ENCODE assay signal across 28 cellular contexts in genomic region chr9:98702835-98703385, GRCh38. TPM values are rescaled to one million over a fixed set of nuclear protein-coding genes. Genes with fewer than 3 reads are reported as not detected.
"Had no signal": no experiment of that assay in that cellular context is flagged by ENCODE, and none has a peak within 500 bp of the region (broad histone marks: within the 10 kb centered on the region; RNA-seq: fewer than 3 reads in every experiment).

No MANE protein-coding gene starts in this region.

- FAIRE-seq: kidney, small intestine had no signal

- H3K9me3 ChIP-seq: heart left ventricle, ovary, prostate gland, sigmoid colon, uterus had no signal

- H3K27ac ChIP-seq: heart left ventricle, ovary, prostate gland, sigmoid colon, uterus had no signal

- H3K36me3 ChIP-seq: heart left ventricle, ovary, prostate gland, sigmoid colon, uterus had no signal

- H3K4me1 ChIP-seq: prostate gland had no signal

- H3K4me3 ChIP-seq: heart left ventricle, ovary, prostate gland, sigmoid colon, uterus had no signal

- H3K27me3 ChIP-seq: ovary had no signal

- ATAC-seq: esophagus mucosa; heart left ventricle; left colon; stimulated activated memory B cell treated with anti-CD40 and anti-IgM and Interleukin-4, amounts not matched to agents 10 μg/mL and 1 μg/mL and 100 μg/mL, for 72 hours; stimulated activated naive CD8-positive, alpha-beta T cell treated with anti-CD3 and anti-CD28 coated beads, Interleukin-15, amount 100 ng/mL, for 72 hours had no signal

- DNase-seq: activated CD4-positive, alpha-beta T cell treated with anti-CD3 and anti-CD28 coated beads for 48 hours; activated CD4-positive, alpha-beta T cell treated with anti-CD3 and anti-CD28 coated beads, Interleukin-2, amount 50 U/mL, for 48 hours; activated CD8-positive, alpha-beta memory T cell treated with anti-CD3 and anti-CD28 coated beads, Interleukin-2, amount 50 U/mL, for 4 hours; activated gamma-delta T cell; activated naive CD4-positive, alpha-beta T cell treated with anti-CD3 and anti-CD28 coated beads, Interleukin-2, amount 50 U/mL, for 16 hours; activated T-cell treated with anti-CD3 and anti-CD28 coated beads, Interleukin-2, amount 50 U/mL, for 24 hours; amniotic stem cell; endodermal cell; foreskin fibroblast; heart left ventricle; hypothalamus; immature natural killer cell; kidney; left colon; mammary epithelial cell; ovary; retina; sigmoid colon; stimulated activated CD4-positive, alpha-beta T cell treated with anti-CD3 and anti-CD28 coated beads, Interleukin-4, amount 100 ng/mL, for 4 hours; stimulated activated CD8-positive, alpha-beta memory T cell treated with anti-CD3 and anti-CD28 coated beads, Interleukin-4, amount 100 ng/mL, for 48 hours; stimulated activated naive CD8-positive, alpha-beta T cell treated with anti-CD3 and anti-CD28 coated beads, Interleukin-15, amount 100 ng/mL, for 72 hours; uterus had no signal

RNA-seq across cellular contexts. Expression of gene GABBR2, which starts 5.8 kb away (rescaled TPM):
- total RNA-seq: activated CD8-positive, alpha-beta memory T cell treated with anti-CD3 and anti-CD28 coated beads for 36 hours; esophagus mucosa; left colon; mammary epithelial cell; T-helper 2 cell treated with Interferon-gamma antibody and Interleukin-4, amounts not matched to agents 100 ng/mL and 5 ng/mL, for 36 hours had no signal
- polyA plus RNA-seq: immature natural killer cell, mammary epithelial cell had no signal
